8 cellular contexts compared by ENCODE assay signal in genomic region chr15:79922512-79923067, GRCh38.
DNase-seq lines count a peak whose midpoint lies in the region; ATAC-seq and TF ChIP-seq lines count a peak whose summit lies in the region.

No MANE protein-coding gene starts in this region.

- no peak for TF ChIP-seq CTCF in neutrophil (IDR thresholded peaks at IDR 0.05)

- H3K9ac ChIP-seq in endocrine pancreas (ENCODE audit: control insufficient read depth, insufficient read depth, low read length), result peak overlapping the region; percentile 79

- H3K4me1 ChIP-seq in endocrine pancreas (ENCODE audit: control insufficient read depth, insufficient read depth, low read length), result no peaks in the 10 kb centered on the region
- peaks cover 46 to 52% of the 10 kb centered on the region in 2 experiments for H3K4me1 ChIP-seq in neutrophil (ENCODE audit: control insufficient read depth in 1 of 2, insufficient read depth in 1 of 2, low read depth in 1 of 2, low read length in 1 of 2)

- peak overlapping the region; percentile 97 for H3K27ac ChIP-seq in neutrophil

- peak overlapping the region; percentile 75 for H3K4me3 ChIP-seq in endocrine pancreas (ENCODE audit: control insufficient read depth, insufficient read depth, low read length)
- peak overlapping the region; percentile 93 to 100 for H3K4me3 ChIP-seq in neutrophil (ENCODE audit: low read depth in 1 of 2, low read length in 1 of 2)

- ATAC-seq in GM21723 (IDR thresholded peaks at IDR 0.05; ENCODE audit: unreplicated experiment) (no peak), GM18502 (IDR thresholded peaks at IDR 0.05; ENCODE audit: poor library complexity, unreplicated experiment) (no peak)

- peaks cover 10% of the 10 kb centered on the region for H3K36me3 ChIP-seq in endocrine pancreas (ENCODE audit: control insufficient read depth, insufficient read depth, low read length)
- peaks cover 29% of the 10 kb centered on the region for H3K36me3 ChIP-seq in neutrophil

- DNase-seq in DMS 273 treated with DMSO at 0.1 percent for 48 hours (lab: John Stamatoyannopoulos, UW) (peak; percentile 11), NCI-H69 (lab: John Stamatoyannopoulos, UW) (peak; percentile 43), SHP77 treated with DMSO at 0.1 percent for 48 hours (lab: John Stamatoyannopoulos, UW) (no peak), NCI-H2227 (lab: John Stamatoyannopoulos, UW; ENCODE audit: unreplicated experiment) (no peak)

- H3K9me3 ChIP-seq in endocrine pancreas (ENCODE audit: control insufficient read depth, low read length) (peaks cover 3% of the 10 kb centered on the region), neutrophil (no peaks in the 10 kb centered on the region)

- H3K27me3 ChIP-seq in endocrine pancreas (ENCODE audit: control insufficient read depth, insufficient read depth, low read length) (no peaks in the 10 kb centered on the region), neutrophil (no peaks in the 10 kb centered on the region)

Comparison
In these comparisons a context has a peak if more than half of its experiments do, and no peak if none do; other contexts are left out.
1. DNase-seq: peak in DMS 273 treated with DMSO at 0.1 percent for 48 hours (single experiment) and NCI-H69 (single experiment); none in SHP77 treated with DMSO at 0.1 percent for 48 hours (single experiment) and NCI-H2227 (single experiment).